ENCODE assay signal across 8 cellular contexts in the genomic region with DNA sequence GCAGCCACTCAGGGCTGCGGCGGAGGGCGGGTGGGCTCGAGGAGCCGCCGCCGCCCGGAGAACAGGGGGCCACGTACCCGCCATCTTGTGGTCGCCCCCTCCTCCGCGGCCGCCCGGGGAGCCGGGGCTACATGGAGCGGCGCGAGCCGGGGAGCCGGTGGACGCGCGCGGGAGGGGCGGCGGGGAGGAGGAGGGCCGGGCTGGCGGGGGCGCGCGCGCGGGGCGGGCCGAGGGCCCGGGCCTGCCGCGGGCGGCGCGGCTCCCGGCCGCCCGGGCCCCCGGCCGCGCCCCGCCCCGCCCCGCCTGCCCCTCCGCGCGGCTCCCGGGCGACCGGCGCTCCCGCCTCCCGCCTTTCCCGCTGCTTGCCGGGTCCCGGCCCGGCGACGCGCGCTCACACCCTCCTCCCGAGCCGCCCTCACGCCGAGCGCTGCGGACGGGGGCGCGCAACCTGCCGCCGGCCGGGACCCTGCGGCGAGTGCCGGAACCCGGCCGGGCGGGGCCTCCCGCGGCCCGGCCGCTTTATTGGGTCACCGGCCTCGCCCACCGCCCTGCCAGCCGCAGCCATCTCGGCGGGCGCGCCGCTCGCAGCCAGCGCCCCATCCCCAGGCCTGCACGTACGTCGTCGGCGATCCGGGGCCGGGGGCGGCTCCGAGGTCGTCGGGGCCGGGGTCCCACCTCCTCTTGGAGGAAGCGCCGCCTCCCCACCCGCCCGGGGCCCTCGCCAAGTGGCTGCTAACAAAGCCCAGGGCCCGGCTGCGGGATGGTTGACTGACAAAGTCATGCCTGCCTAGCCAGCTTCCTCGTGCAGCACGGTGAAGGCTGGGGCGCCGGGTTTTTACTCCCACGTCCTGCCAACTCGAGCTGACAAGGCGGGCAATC. TPM values are rescaled to one million over a fixed set of nuclear protein-coding genes. Genes with fewer than 3 reads are reported as not detected.
DNase-seq lines count a peak whose midpoint lies in the region; ATAC-seq, FAIRE-seq and TF ChIP-seq lines count a peak whose summit lies in the region.

A gene with protein sequence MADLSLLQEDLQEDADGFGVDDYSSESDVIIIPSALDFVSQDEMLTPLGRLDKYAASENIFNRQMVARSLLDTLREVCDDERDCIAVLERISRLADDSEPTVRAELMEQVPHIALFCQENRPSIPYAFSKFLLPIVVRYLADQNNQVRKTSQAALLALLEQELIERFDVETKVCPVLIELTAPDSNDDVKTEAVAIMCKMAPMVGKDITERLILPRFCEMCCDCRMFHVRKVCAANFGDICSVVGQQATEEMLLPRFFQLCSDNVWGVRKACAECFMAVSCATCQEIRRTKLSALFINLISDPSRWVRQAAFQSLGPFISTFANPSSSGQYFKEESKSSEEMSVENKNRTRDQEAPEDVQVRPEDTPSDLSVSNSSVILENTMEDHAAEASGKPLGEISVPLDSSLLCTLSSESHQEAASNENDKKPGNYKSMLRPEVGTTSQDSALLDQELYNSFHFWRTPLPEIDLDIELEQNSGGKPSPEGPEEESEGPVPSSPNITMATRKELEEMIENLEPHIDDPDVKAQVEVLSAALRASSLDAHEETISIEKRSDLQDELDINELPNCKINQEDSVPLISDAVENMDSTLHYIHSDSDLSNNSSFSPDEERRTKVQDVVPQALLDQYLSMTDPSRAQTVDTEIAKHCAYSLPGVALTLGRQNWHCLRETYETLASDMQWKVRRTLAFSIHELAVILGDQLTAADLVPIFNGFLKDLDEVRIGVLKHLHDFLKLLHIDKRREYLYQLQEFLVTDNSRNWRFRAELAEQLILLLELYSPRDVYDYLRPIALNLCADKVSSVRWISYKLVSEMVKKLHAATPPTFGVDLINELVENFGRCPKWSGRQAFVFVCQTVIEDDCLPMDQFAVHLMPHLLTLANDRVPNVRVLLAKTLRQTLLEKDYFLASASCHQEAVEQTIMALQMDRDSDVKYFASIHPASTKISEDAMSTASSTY (minus strand): TSS at position 159 of the 879 bp plus-strand sequence. CDS start 75 bp downstream, at position 84.

- no peaks in the 10 kb centered on the region for H3K27me3 Mint-ChIP-seq in activated B cell treated with CpG ODN at 0.5 μM for 24 hours

- no peak for TF ChIP-seq CTCF in activated B cell treated with CpG ODN at 0.5 μM for 24 hours (IDR thresholded peaks at IDR 0.05)
- no peak for TF ChIP-seq CTCF in bronchial epithelial cell (IDR thresholded peaks at IDR 0.05; ENCODE audit: insufficient read depth, low read length, severe bottlenecking)

- H3K36me3 ChIP-seq in bronchial epithelial cell (ENCODE audit: control insufficient read depth, insufficient read depth, low read length) = peaks cover 5% of the 10 kb centered on the region

- POLR2A ChIA-PET in activated B cell treated with CpG ODN at 0.5 μM for 24 hours (lab: Charles Lee) = interaction anchor here (1.5 to 3.2 kb wide), 3 partner anchors 58 to 299 kb away, joined by 7 to 19 read pairs (median 8); partner anchors contain the start of gene VAPA

- H3K4me1 Mint-ChIP-seq in activated B cell treated with CpG ODN at 0.5 μM for 24 hours = peaks cover 26% of the 10 kb centered on the region

- peak within 1 kb of the TSS; percentile 47 for H3K4me3 ChIP-seq in bronchial epithelial cell (ENCODE audit: low read depth, low read length)
- peak within 1 kb of the TSS; percentile 57 to 93 (median 77) for H3K4me3 ChIP-seq in skin epidermis

- H3K27ac ChIP-seq in skin epidermis = peak within 1 kb of the TSS; percentile 90 to 100 (median 97)

- H3K36me3 Mint-ChIP-seq in activated B cell treated with CpG ODN at 0.5 μM for 24 hours (ENCODE audit: low read depth) = peaks cover 12% of the 10 kb centered on the region

- CTCF ChIA-PET in activated B cell treated with CpG ODN at 0.5 μM for 24 hours (lab: Charles Lee) = no interaction called here

- FAIRE-seq in bronchial epithelial cell (lab: Jason Lieb, UNC) = no peak

- peak within 1 kb of the TSS; percentile 90 for H3K27ac Mint-ChIP-seq in activated B cell treated with CpG ODN at 0.5 μM for 24 hours

- no peaks in the 10 kb centered on the region for H3K9me3 Mint-ChIP-seq in activated B cell treated with CpG ODN at 0.5 μM for 24 hours

- peak within 1 kb of the TSS; percentile 86 for H3K4me3 Mint-ChIP-seq in activated B cell treated with CpG ODN at 0.5 μM for 24 hours

- no peaks in the 10 kb centered on the region for H3K27me3 ChIP-seq in bronchial epithelial cell (ENCODE audit: control insufficient read depth, insufficient read depth, low read length)

- intact Hi-C loops in activated B cell treated with CpG ODN at 0.5 μM for 24 hours (cut with micrococcal nuclease) = loop anchor here (1.0 to 10.0 kb wide), 4 partner anchors 97 to 910 kb away; partner anchors contain the start of gene MTCL1

- DNase-seq in NCI-H1930 (lab: John Stamatoyannopoulos, UW) = peak; percentile 29 to 72
- DNase-seq in activated B cell treated with CpG ODN at 0.5 μM for 24 hours = peak; percentile 74
- DNase-seq in bronchial epithelial cell (ENCODE audit: low read depth) = peak; percentile 73
- DNase-seq in iPS-NIHi7 (ENCODE audit: extremely low spot score) = peak; percentile 83
- DNase-seq in COLO829 (ENCODE audit: low spot score) = no peak

- ATAC-seq in GM18498 (IDR thresholded peaks at IDR 0.05; ENCODE audit: unreplicated experiment) (peak; percentile 67), HG02763 (IDR thresholded peaks at IDR 0.05; ENCODE audit: unreplicated experiment) (peak; percentile 49), activated B cell treated with CpG ODN at 0.5 μM for 24 hours (ENCODE audit: low read depth) (peak; percentile 68)

RNA-seq across cellular contexts. Expression of the gene that starts here (rescaled TPM):
- 48.1 and 51.3 TPM in 2 replicates for total RNA-seq in activated B cell treated with CpG ODN at 0.5 μM for 24 hours
- total RNA-seq in bronchial epithelial cell = 187 and 199 TPM in 2 replicates
